ENCODE assay signal across 8 cellular contexts in genomic region chr2:224894356-224894755, GRCh38.
DNase-seq lines count a peak whose midpoint lies in the region; ATAC-seq and TF ChIP-seq lines count a peak whose summit lies in the region.

No MANE protein-coding gene starts in this region.

- H3K4me3 ChIP-seq in PC-9 = no peak overlapping the region
- H3K4me3 ChIP-seq in right atrium auricular region = no peak overlapping the region

- no peak overlapping the region for H3K4me2 ChIP-seq in PC-9

- DNase-seq in CD1c-positive myeloid dendritic cell (ENCODE audit: extremely low spot score) (peak; percentile 79), PC-9 (no peak), Calu3 (no peak), right atrium auricular region (ENCODE audit: low spot score) (no peak), posterior cingulate gyrus (no peak)
- no peak for DNase-seq in activated T-helper 1 cell treated with anti-CD3 and anti-CD28 coated beads, Interleukin-12 subunit alpha, Interleukin-12 subunit beta, Interleukin-2, Interleukin-4 antibody, amounts not matched to agents 30 ng/mL and 10 ng/mL and 1 ng/mL, durations not matched to agents 14 hours and 24 hours and 36 hours (ENCODE audit: low spot score)

- H3K9me3 ChIP-seq in PC-9 (ENCODE audit: insufficient read depth, low read depth) = no peaks in the 10 kb centered on the region
- no peaks in the 10 kb centered on the region for H3K9me3 ChIP-seq in right atrium auricular region

- H2AFZ ChIP-seq in PC-9 = no peak overlapping the region

- no peaks in the 10 kb centered on the region for H3K9me2 ChIP-seq in PC-9 (ENCODE audit: insufficient read depth)

- H3K4me3 Mint-ChIP-seq in activated T-helper 1 cell treated with anti-CD3 and anti-CD28 coated beads, Interleukin-12 subunit alpha, Interleukin-12 subunit beta, Interleukin-2, Interleukin-4 antibody, amounts not matched to agents 30 ng/mL and 10 ng/mL and 1 ng/mL, durations not matched to agents 14 hours and 24 hours and 36 hours = peak overlapping the region; percentile 73
- no peak overlapping the region for H3K4me3 Mint-ChIP-seq in Calu3 (ENCODE audit: low read depth, unreplicated experiment)

- no peak for TF ChIP-seq CTCF in PC-9 (conservative IDR thresholded peaks at IDR 0.05)
- no peak for TF ChIP-seq CTCF in Calu3 (IDR thresholded peaks at IDR 0.05; ENCODE audit: unreplicated experiment)
- no peak for TF ChIP-seq CTCF in right atrium auricular region (IDR thresholded peaks at IDR 0.05)

- POLR2A ChIA-PET in PC-9 (lab: Charles Lee; ENCODE audit: unreplicated experiment) = no interaction called here

- BruUV-seq in PC-9 (replicated peaks; lab: Mats Ljungman, UMichigan) (no TSS peak), Calu3 (replicated peaks; lab: Mats Ljungman, UMichigan) (no TSS peak)

- intact Hi-C loops in activated T-helper 1 cell treated with anti-CD3 and anti-CD28 coated beads, Interleukin-12 subunit alpha, Interleukin-12 subunit beta, Interleukin-2, Interleukin-4 antibody, amounts not matched to agents 30 ng/mL and 10 ng/mL and 1 ng/mL, durations not matched to agents 14 hours and 24 hours and 36 hours (cut with micrococcal nuclease) = loop anchor here (2.0 kb wide), 1 partner anchor 30 kb away; no protein-coding TSS in a partner anchor
- intact Hi-C loops in PC-9 (cut with micrococcal nuclease; ENCODE audit: unreplicated experiment) = no loop called here
- intact Hi-C loops in Calu3 (cut with micrococcal nuclease; ENCODE audit: unreplicated experiment) = no loop called here
- intact Hi-C loops in posterior cingulate gyrus (cut with DNase I) = no loop called here

- no peaks in the 10 kb centered on the region for H3K27me3 ChIP-seq in PC-9 (ENCODE audit: insufficient read depth, low read depth)
- H3K27me3 ChIP-seq in right atrium auricular region = no peaks in the 10 kb centered on the region

- no peaks in the 10 kb centered on the region for H3K9me3 Mint-ChIP-seq in activated T-helper 1 cell treated with anti-CD3 and anti-CD28 coated beads, Interleukin-12 subunit alpha, Interleukin-12 subunit beta, Interleukin-2, Interleukin-4 antibody, amounts not matched to agents 30 ng/mL and 10 ng/mL and 1 ng/mL, durations not matched to agents 14 hours and 24 hours and 36 hours
- H3K9me3 Mint-ChIP-seq in Calu3 (ENCODE audit: low read depth, unreplicated experiment) = no peaks in the 10 kb centered on the region

- peaks cover 66% of the 10 kb centered on the region for H3K36me3 Mint-ChIP-seq in activated T-helper 1 cell treated with anti-CD3 and anti-CD28 coated beads, Interleukin-12 subunit alpha, Interleukin-12 subunit beta, Interleukin-2, Interleukin-4 antibody, amounts not matched to agents 30 ng/mL and 10 ng/mL and 1 ng/mL, durations not matched to agents 14 hours and 24 hours and 36 hours (ENCODE audit: low read depth)
- peaks cover 4% of the 10 kb centered on the region for H3K36me3 Mint-ChIP-seq in Calu3 (ENCODE audit: insufficient read depth, unreplicated experiment)

- H4K20me1 ChIP-seq in PC-9 (ENCODE audit: insufficient read depth) = no peaks in the 10 kb centered on the region

- no peaks in the 10 kb centered on the region for H3K79me2 ChIP-seq in PC-9 (ENCODE audit: low read depth)

- CTCF ChIA-PET in PC-9 (lab: Charles Lee) = no interaction called here
- CTCF ChIA-PET in Calu3 (lab: Charles Lee) = no interaction called here

- H3K4me1 ChIP-seq in PC-9 (replicated peaks; ENCODE audit: insufficient read depth) = no peaks in the 10 kb centered on the region
- H3K4me1 ChIP-seq in right atrium auricular region = no peaks in the 10 kb centered on the region

- no peaks in the 10 kb centered on the region for H3K27me3 Mint-ChIP-seq in activated T-helper 1 cell treated with anti-CD3 and anti-CD28 coated beads, Interleukin-12 subunit alpha, Interleukin-12 subunit beta, Interleukin-2, Interleukin-4 antibody, amounts not matched to agents 30 ng/mL and 10 ng/mL and 1 ng/mL, durations not matched to agents 14 hours and 24 hours and 36 hours (ENCODE audit: insufficient read depth)
- no peaks in the 10 kb centered on the region for H3K27me3 Mint-ChIP-seq in Calu3 (ENCODE audit: unreplicated experiment)

- H3K36me3 ChIP-seq in PC-9 (ENCODE audit: low read depth) = no peaks in the 10 kb centered on the region
- no peaks in the 10 kb centered on the region for H3K36me3 ChIP-seq in right atrium auricular region

- peaks cover 79% of the 10 kb centered on the region for H3K4me1 Mint-ChIP-seq in activated T-helper 1 cell treated with anti-CD3 and anti-CD28 coated beads, Interleukin-12 subunit alpha, Interleukin-12 subunit beta, Interleukin-2, Interleukin-4 antibody, amounts not matched to agents 30 ng/mL and 10 ng/mL and 1 ng/mL, durations not matched to agents 14 hours and 24 hours and 36 hours (ENCODE audit: low read depth)
- no peaks in the 10 kb centered on the region for H3K4me1 Mint-ChIP-seq in Calu3 (ENCODE audit: low read depth, unreplicated experiment)

- no peaks in the 10 kb centered on the region for H3F3A ChIP-seq in PC-9 (ENCODE audit: insufficient read depth, low read depth)

- ATAC-seq in GM19372 (IDR thresholded peaks at IDR 0.05; ENCODE audit: low read depth, unreplicated experiment) = peak; percentile 87
- ATAC-seq in HG03196 (IDR thresholded peaks at IDR 0.05; ENCODE audit: unreplicated experiment) = peak; percentile 88

- peak overlapping the region; percentile 85 for H3K27ac Mint-ChIP-seq in activated T-helper 1 cell treated with anti-CD3 and anti-CD28 coated beads, Interleukin-12 subunit alpha, Interleukin-12 subunit beta, Interleukin-2, Interleukin-4 antibody, amounts not matched to agents 30 ng/mL and 10 ng/mL and 1 ng/mL, durations not matched to agents 14 hours and 24 hours and 36 hours
- H3K27ac Mint-ChIP-seq in Calu3 (ENCODE audit: unreplicated experiment) = no peak overlapping the region

- H3K27ac ChIP-seq in PC-9 = no peak overlapping the region
- H3K27ac ChIP-seq in right atrium auricular region = no peak overlapping the region
